Comparison of ENCODE assay signal across 21 cellular contexts in genomic region chr2:200649724-200650123, GRCh38.
"Had no signal": no experiment of that assay in that cellular context is flagged by ENCODE, and none has a peak within 500 bp of the region (broad histone marks: within the 10 kb centered on the region; RNA-seq: fewer than 3 reads in every experiment).

No MANE protein-coding gene starts in this region.

- H3K4me1 ChIP-seq: ascending aorta, colonic mucosa, left lung had no signal

- H3K27ac Mint-ChIP-seq: activated CD8-positive, alpha-beta T cell treated with anti-CD3 and anti-CD28 coated beads, Interleukin-2, amount 10 ng/mL, durations not matched to agents 7 days and 5 days; activated naive CD4-positive, alpha-beta T cell treated with anti-CD3 and anti-CD28 coated beads, Interleukin-2, amount 10 ng/mL, durations not matched to agents 7 days and 5 days; activated naive CD8-positive, alpha-beta T cell treated with anti-CD3 and anti-CD28 coated beads, Interleukin-2, amount 50 U/mL, for 24 hours; naive thymus-derived CD8-positive, alpha-beta T cell; stimulated activated naive CD8-positive, alpha-beta T cell treated with anti-CD3 and anti-CD28 coated beads, Interleukin-15, Interleukin-2, amounts not matched to agents 100 ng/mL and 50 ng/mL, for 24 hours; type B pancreatic cell had no signal

- H3K4me1 Mint-ChIP-seq: activated naive CD4-positive, alpha-beta T cell treated with anti-CD3 and anti-CD28 coated beads, Interleukin-2, amount 10 ng/mL, durations not matched to agents 7 days and 5 days; activated naive CD8-positive, alpha-beta T cell treated with anti-CD3 and anti-CD28 coated beads, Interleukin-2, amount 50 U/mL, for 24 hours; central memory CD8-positive, alpha-beta T cell; naive thymus-derived CD8-positive, alpha-beta T cell had no signal

- H3K9me3 Mint-ChIP-seq: activated naive CD4-positive, alpha-beta T cell treated with anti-CD3 and anti-CD28 coated beads, Interleukin-2, amount 10 ng/mL, durations not matched to agents 7 days and 5 days; activated naive CD8-positive, alpha-beta T cell treated with anti-CD3 and anti-CD28 coated beads, Interleukin-2, amount 50 U/mL, for 24 hours; activated T-cell treated with anti-CD3 and anti-CD28 coated beads, Interleukin-2, amount 50 U/mL, for 4 hours; central memory CD8-positive, alpha-beta T cell; naive thymus-derived CD8-positive, alpha-beta T cell; stimulated activated naive CD8-positive, alpha-beta T cell treated with anti-CD3 and anti-CD28 coated beads, Interleukin-15, Interleukin-2, amounts not matched to agents 100 ng/mL and 50 ng/mL, for 24 hours; type B pancreatic cell had no signal

- H3K27me3 ChIP-seq: ascending aorta, colonic mucosa, left lung had no signal

- H3K36me3 ChIP-seq: colonic mucosa, left lung had no signal

- DNase-seq: activated CD4-positive, alpha-beta T cell treated with anti-CD3 and anti-CD28 coated beads for 48 hours; activated CD4-positive, CD25-positive, alpha-beta regulatory T cell; activated CD8-positive, alpha-beta T cell treated with anti-CD3 and anti-CD28 coated beads, Interleukin-2, amount 10 ng/mL, durations not matched to agents 7 days and 5 days; activated naive CD4-positive, alpha-beta T cell treated with anti-CD3 and anti-CD28 coated beads, Interleukin-2, amount 10 ng/mL, durations not matched to agents 7 days and 5 days; activated naive CD8-positive, alpha-beta T cell treated with anti-CD3 and anti-CD28 coated beads, Interleukin-2, amount 50 U/mL, for 24 hours; activated T-cell treated with anti-CD3 and anti-CD28 coated beads, Interleukin-2, amount 50 U/mL, for 4 hours; colonic mucosa; erythroblast; kidney; left lung; mammary epithelial cell; naive thymus-derived CD8-positive, alpha-beta T cell; occipital lobe; posterior cingulate gyrus; stimulated activated CD8-positive, alpha-beta memory T cell treated with anti-CD3 and anti-CD28 coated beads, Interleukin-4, amount 100 ng/mL, for 48 hours; T-helper 1 cell; T1000 had no signal

- ATAC-seq: activated CD8-positive, alpha-beta T cell treated with anti-CD3 and anti-CD28 coated beads, Interleukin-2, amount 10 ng/mL, durations not matched to agents 7 days and 5 days; activated naive CD8-positive, alpha-beta T cell treated with anti-CD3 and anti-CD28 coated beads, Interleukin-2, amount 50 U/mL, for 24 hours; activated T-cell treated with anti-CD3 and anti-CD28 coated beads, Interleukin-2, amount 50 U/mL, for 4 hours; left lung; naive thymus-derived CD8-positive, alpha-beta T cell had no signal

- H3K27ac ChIP-seq: ascending aorta, colonic mucosa, left lung had no signal

- H3K4me3 ChIP-seq: ascending aorta, colonic mucosa, left lung had no signal

- H3K36me3 Mint-ChIP-seq: activated naive CD4-positive, alpha-beta T cell treated with anti-CD3 and anti-CD28 coated beads, Interleukin-2, amount 10 ng/mL, durations not matched to agents 7 days and 5 days; type B pancreatic cell had no signal

- H3K4me3 Mint-ChIP-seq: activated CD8-positive, alpha-beta T cell treated with anti-CD3 and anti-CD28 coated beads, Interleukin-2, amount 10 ng/mL, durations not matched to agents 7 days and 5 days; activated naive CD4-positive, alpha-beta T cell treated with anti-CD3 and anti-CD28 coated beads, Interleukin-2, amount 10 ng/mL, durations not matched to agents 7 days and 5 days; activated naive CD8-positive, alpha-beta T cell treated with anti-CD3 and anti-CD28 coated beads, Interleukin-2, amount 50 U/mL, for 24 hours; activated T-cell treated with anti-CD3 and anti-CD28 coated beads, Interleukin-2, amount 50 U/mL, for 4 hours; central memory CD8-positive, alpha-beta T cell; naive thymus-derived CD8-positive, alpha-beta T cell; stimulated activated naive CD8-positive, alpha-beta T cell treated with anti-CD3 and anti-CD28 coated beads, Interleukin-15, Interleukin-2, amounts not matched to agents 100 ng/mL and 50 ng/mL, for 24 hours; type B pancreatic cell had no signal

- H3K9me3 ChIP-seq: ascending aorta, colonic mucosa, left lung had no signal
